In the genomic region with DNA sequence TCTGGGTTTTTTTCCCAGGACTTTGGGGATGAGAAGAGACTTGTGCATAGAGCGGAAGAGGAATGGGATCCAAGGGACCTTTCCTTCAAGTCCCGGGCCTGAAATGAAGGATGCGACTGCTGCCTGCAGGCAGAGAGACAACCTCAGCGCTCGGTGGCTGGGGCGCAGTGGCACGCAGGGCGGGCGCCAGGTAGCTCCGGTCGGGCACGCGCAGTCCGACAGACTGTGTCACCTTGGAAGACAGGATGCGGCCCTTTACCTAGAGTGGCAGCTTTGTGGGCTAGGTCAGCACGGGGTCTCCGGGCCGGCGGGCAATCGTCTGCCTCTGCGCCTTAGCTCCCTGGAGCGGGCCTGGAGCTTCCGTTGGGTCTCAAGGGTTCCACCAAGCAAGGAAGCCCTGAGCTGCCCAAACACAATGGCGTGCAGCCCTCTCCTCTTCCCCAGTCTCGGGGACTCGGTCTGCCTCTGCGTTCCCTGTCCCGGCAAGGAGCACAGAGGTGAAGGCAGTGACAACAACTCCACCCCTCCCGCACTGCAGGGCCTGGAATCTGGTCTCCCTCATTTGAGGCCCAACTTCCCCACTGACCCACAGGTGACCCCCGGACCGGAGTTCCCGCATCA, we compare ENCODE assay signal across 26 cellular contexts. TPM values are rescaled to one million over a fixed set of nuclear protein-coding genes. Genes with fewer than 3 reads are reported as not detected.
DNase-seq lines count a peak whose midpoint lies in the region; ATAC-seq and TF ChIP-seq lines count a peak whose summit lies in the region.
"Had no signal": no experiment of that assay in that cellular context is flagged by ENCODE, and none has a peak within 500 bp of the region (broad histone marks: within the 10 kb centered on the region; RNA-seq: fewer than 3 reads in every experiment).

No MANE protein-coding gene starts in this region.

- H3K27ac ChIP-seq in HUES48 (ENCODE audit: low read depth, low read length) = no peak overlapping the region
- no peak overlapping the region for H3K27ac ChIP-seq in iPS-18a (ENCODE audit: low read length)
- H3K27ac ChIP-seq: esophagus muscularis mucosa, lower lobe of right lung, neutrophil, SJCRH30, skin epidermis, VCaP had no signal

- H3K4me3 Mint-ChIP-seq in WTC11 = peak overlapping the region; percentile 72
- H3K4me3 Mint-ChIP-seq in progenitor cell of endocrine pancreas (ENCODE audit: low read depth) = peak overlapping the region; percentile 56
- H3K4me3 Mint-ChIP-seq in endothelial cell (ENCODE audit: unreplicated experiment) = no peak overlapping the region
- H3K4me3 Mint-ChIP-seq: activated naive CD8-positive, alpha-beta T cell treated with anti-CD3 and anti-CD28 coated beads, Interleukin-2, amount 50 U/mL, for 24 hours had no signal

- H3K9ac ChIP-seq in HUES48 (ENCODE audit: low read depth, low read length) = no peak overlapping the region
- H3K9ac ChIP-seq in iPS-18a (ENCODE audit: low read length) = no peak overlapping the region

- H3K4me1 Mint-ChIP-seq in WTC11 = peaks cover 72% of the 10 kb centered on the region
- H3K4me1 Mint-ChIP-seq in progenitor cell of endocrine pancreas (ENCODE audit: low read depth) = peaks cover 13% of the 10 kb centered on the region
- peaks cover 28% of the 10 kb centered on the region for H3K4me1 Mint-ChIP-seq in endothelial cell (ENCODE audit: unreplicated experiment)

- H3K9me3 Mint-ChIP-seq in WTC11 (no peaks in the 10 kb centered on the region), progenitor cell of endocrine pancreas (ENCODE audit: low read depth) (no peaks in the 10 kb centered on the region), endothelial cell (ENCODE audit: unreplicated experiment) (no peaks in the 10 kb centered on the region)
- H3K9me3 Mint-ChIP-seq: activated naive CD8-positive, alpha-beta T cell treated with anti-CD3 and anti-CD28 coated beads, Interleukin-2, amount 50 U/mL, for 24 hours had no signal

- H3K27me3 ChIP-seq in HUES48 (ENCODE audit: control insufficient read depth, insufficient read depth, low read length) (peaks cover 100% of the 10 kb centered on the region), iPS-18a (ENCODE audit: control insufficient read depth, insufficient read depth, low read length) (peaks cover 100% of the 10 kb centered on the region)
- H3K27me3 ChIP-seq: SJCRH30 had no signal

- peaks cover 99% of the 10 kb centered on the region for H3K27me3 Mint-ChIP-seq in WTC11 (ENCODE audit: low read depth)
- H3K27me3 Mint-ChIP-seq in progenitor cell of endocrine pancreas = peaks cover 96% of the 10 kb centered on the region
- H3K27me3 Mint-ChIP-seq in endothelial cell (ENCODE audit: unreplicated experiment) = peaks cover 46% of the 10 kb centered on the region

- DNase-seq in WTC11 (ENCODE audit: low spot score) (peak; percentile 52), progenitor cell of endocrine pancreas (ENCODE audit: low spot score, unreplicated experiment) (no peak), endothelial cell (ENCODE audit: low spot score) (no peak)
- DNase-seq: activated gamma-delta T cell; activated naive CD8-positive, alpha-beta T cell treated with anti-CD3 and anti-CD28 coated beads, Interleukin-2, amount 50 U/mL, for 24 hours; CD4-positive, CD25-positive, alpha-beta regulatory T cell; effector memory CD4-positive, alpha-beta T cell; EL; foreskin melanocyte; hippocampal formation; Kasumi-1; lower lobe of right lung; NCI-H1694; NCI-H2171; NCI-H526 treated with DMSO at 0.1 percent for 48 hours; SJCRH30; T-helper 2 cell had no signal

- H3K4me3 ChIP-seq in HUES48 (ENCODE audit: low read depth, low read length) = peak overlapping the region; percentile 51
- H3K4me3 ChIP-seq in iPS-18a (ENCODE audit: low read length) = peak overlapping the region; percentile 40
- H3K4me3 ChIP-seq: esophagus muscularis mucosa, lower lobe of right lung, SJCRH30, skin epidermis had no signal

- H3K36me3 ChIP-seq in HUES48 (ENCODE audit: control insufficient read depth, insufficient read depth, low read length) (no peaks in the 10 kb centered on the region), iPS-18a (ENCODE audit: control insufficient read depth, low read depth, low read length) (no peaks in the 10 kb centered on the region)
- H3K36me3 ChIP-seq: esophagus muscularis mucosa, lower lobe of right lung, neutrophil, SJCRH30 had no signal

- ATAC-seq in WTC11 (peak; percentile 2), HG03520 (IDR thresholded peaks at IDR 0.05; ENCODE audit: unreplicated experiment) (no peak), GM19324 (IDR thresholded peaks at IDR 0.05; ENCODE audit: low FRiP score, unreplicated experiment) (no peak)
- ATAC-seq: activated naive CD8-positive, alpha-beta T cell treated with anti-CD3 and anti-CD28 coated beads, Interleukin-2, amount 50 U/mL, for 24 hours; lower lobe of right lung had no signal

- POLR2A ChIA-PET in WTC11 (lab: Charles Lee) = interaction anchor here (0.6 to 1.9 kb wide), 2 partner anchors 11 to 38 kb away, joined by 3 to 7 read pairs; no protein-coding TSS in a partner anchor

- CTCF ChIA-PET in WTC11 (lab: Charles Lee) = interaction anchor here (0.8 to 12.9 kb wide), 16 partner anchors 9 to 269 kb away, joined by 3 to 157 read pairs (median 5); no protein-coding TSS in a partner anchor

- peaks cover 9% of the 10 kb centered on the region for H3K36me3 Mint-ChIP-seq in WTC11
- no peaks in the 10 kb centered on the region for H3K36me3 Mint-ChIP-seq in progenitor cell of endocrine pancreas (ENCODE audit: insufficient read depth)
- peaks cover 10% of the 10 kb centered on the region for H3K36me3 Mint-ChIP-seq in endothelial cell (ENCODE audit: low read depth, unreplicated experiment)

- H3K4me1 ChIP-seq in HUES48 (ENCODE audit: control insufficient read depth, insufficient read depth, low read length) (peaks cover 47% of the 10 kb centered on the region), iPS-18a (ENCODE audit: control insufficient read depth, low read depth, low read length) (peaks cover 50% of the 10 kb centered on the region)
- H3K4me1 ChIP-seq: SJCRH30 had no signal

- TF ChIP-seq CTCF in WTC11 (IDR thresholded peaks at IDR 0.05) (no peak), progenitor cell of endocrine pancreas (IDR thresholded peaks at IDR 0.05; ENCODE audit: unreplicated experiment) (no peak), endothelial cell (IDR thresholded peaks at IDR 0.05; ENCODE audit: unreplicated experiment) (no peak)

- H3K9me3 ChIP-seq in HUES48 (ENCODE audit: control insufficient read depth, insufficient read depth, low read length) (no peaks in the 10 kb centered on the region), iPS-18a (ENCODE audit: control insufficient read depth, low read depth, low read length) (no peaks in the 10 kb centered on the region)
- H3K9me3 ChIP-seq: lower lobe of right lung, SJCRH30 had no signal

- H3K27ac Mint-ChIP-seq in WTC11 = no peak overlapping the region
- H3K27ac Mint-ChIP-seq in progenitor cell of endocrine pancreas = no peak overlapping the region
- H3K27ac Mint-ChIP-seq in endothelial cell (ENCODE audit: unreplicated experiment) = no peak overlapping the region
- H3K27ac Mint-ChIP-seq: activated naive CD8-positive, alpha-beta T cell treated with anti-CD3 and anti-CD28 coated beads, Interleukin-2, amount 50 U/mL, for 24 hours; CD4-positive, CD25-positive, alpha-beta regulatory T cell had no signal

TF ChIP-seq in WTC11, 78 proteins besides CTCF, POLR2A, EP300 and RAD21:
- peak; percentile 41; the same call in 1 of the 2 replicates for TF ChIP-seq MAX (CRISPR knock-in tag; IDR thresholded peaks at IDR 0.05)
- no peak for TF ChIP-seq ZNF121 (CRISPR knock-in tag; IDR thresholded peaks at IDR 0.05)
- TF ChIP-seq SP1 (CRISPR knock-in tag; conservative IDR thresholded peaks at IDR 0.05) = 0 out of 2 replicates have a peak, but pooled peaks have one; percentile 12

RNA-seq across cellular contexts. Expression of gene BARX1, which starts 6.0 kb away (rescaled TPM):
- total RNA-seq in WTC11 (2021) = 8.9 to 10.6 TPM (median 9.0 TPM) in 3 replicates
- 0.74 and 3.3 TPM in 2 replicates for total RNA-seq in progenitor cell of endocrine pancreas
- 0.51 TPM for total RNA-seq in endothelial cell (ENCODE audit: unreplicated experiment)
- total RNA-seq: CD4-positive, CD25-positive, alpha-beta regulatory T cell; kidney epithelial cell; lower lobe of right lung; SJCRH30 had no signal
